14 cellular contexts compared by ENCODE assay signal in the genomic region with DNA sequence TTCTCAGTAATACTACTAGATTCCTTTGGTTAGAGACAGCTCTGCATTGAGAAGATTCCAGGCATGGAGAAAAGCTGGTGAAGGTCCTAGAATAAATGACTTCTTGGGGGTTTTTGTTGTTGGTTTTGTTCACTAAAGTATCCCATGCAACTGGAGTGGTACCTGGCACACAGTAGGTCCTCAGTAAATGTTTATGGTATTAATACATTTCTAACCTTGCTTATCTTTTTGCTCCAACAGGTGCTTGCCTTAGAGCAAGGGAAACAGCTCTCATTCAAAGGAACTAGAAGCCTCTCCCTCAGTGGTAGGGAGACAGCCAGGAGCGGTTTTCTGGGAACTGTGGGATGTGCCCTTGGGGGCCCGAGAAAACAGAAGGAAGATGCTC. TPM values are rescaled to one million over a fixed set of nuclear protein-coding genes. Genes with fewer than 3 reads are reported as not detected.
A peak's percentile ranks its signal among the peaks of the same experiment; 100 is the strongest.
DNase-seq lines count a peak whose midpoint lies in the region; ATAC-seq and TF ChIP-seq lines count a peak whose summit lies in the region.
"Had no signal": no experiment of that assay in that cellular context is flagged by ENCODE, and none has a peak within 500 bp of the region (broad histone marks: within the 10 kb centered on the region; RNA-seq: fewer than 3 reads in every experiment).

No MANE protein-coding gene starts in this region.

- H3K4me3 ChIP-seq in CD4-positive, CD25-positive, alpha-beta regulatory T cell (ENCODE audit: low read depth, low read length) = no peak overlapping the region
- H3K4me3 ChIP-seq in DOHH2 (ENCODE audit: low read length) (peak overlapping the region; percentile 99; the same call in 1 of the 2 replicates), mesenchymal stem cell (ENCODE audit: insufficient read depth in 1 of 2, low read depth in 1 of 2, low read length in 2 of 2) (peak overlapping the region in 1 of 2 experiments; percentile 93), trophoblast cell (ENCODE audit: low read depth, low read length) (no peak overlapping the region)
- H3K4me3 ChIP-seq: body of pancreas had no signal

- no peak overlapping the region for H3K27ac ChIP-seq in CD4-positive, CD25-positive, alpha-beta regulatory T cell (ENCODE audit: insufficient read depth, low read length, poor library complexity, severe bottlenecking)
- H3K27ac ChIP-seq in DOHH2 (ENCODE audit: low read depth, low read length) = no peak overlapping the region
- H3K27ac ChIP-seq in mesenchymal stem cell (ENCODE audit: low read length, poor library complexity, severe bottlenecking) = no peak overlapping the region
- H3K27ac ChIP-seq in trophoblast cell (ENCODE audit: low read depth, low read length) = no peak overlapping the region
- H3K27ac ChIP-seq: body of pancreas, left ventricle myocardium inferior had no signal

- H4K91ac ChIP-seq in mesenchymal stem cell (ENCODE audit: low read length) = no peak overlapping the region
- H4K91ac ChIP-seq in trophoblast cell (ENCODE audit: low read depth, low read length) = no peak overlapping the region

- H4K12ac ChIP-seq in trophoblast cell (ENCODE audit: low read depth, low read length) = no peak overlapping the region

- H3K9ac ChIP-seq in mesenchymal stem cell (ENCODE audit: low read length) = peak overlapping the region; percentile 7
- no peak overlapping the region for H3K9ac ChIP-seq in trophoblast cell (ENCODE audit: low read length)

- H3F3A ChIP-seq in DOHH2 (ENCODE audit: control insufficient read depth, insufficient read depth) = peaks cover 18% of the 10 kb centered on the region

- no peaks in the 10 kb centered on the region for H3K9me3 Mint-ChIP-seq in CD4-positive, CD25-positive, alpha-beta regulatory T cell
- H3K9me3 Mint-ChIP-seq in activated CD8-positive, alpha-beta T cell treated with anti-CD3 and anti-CD28 coated beads for 36 hours = no peaks in the 10 kb centered on the region

- H3K79me1 ChIP-seq in mesenchymal stem cell (replicated peaks; ENCODE audit: low read length, poor library complexity, severe bottlenecking) = peaks cover 35% of the 10 kb centered on the region
- peaks cover 8% of the 10 kb centered on the region for H3K79me1 ChIP-seq in trophoblast cell (ENCODE audit: low read length)

- H3K27me3 Mint-ChIP-seq in CD4-positive, CD25-positive, alpha-beta regulatory T cell = no peaks in the 10 kb centered on the region
- H3K27me3 Mint-ChIP-seq in activated CD8-positive, alpha-beta T cell treated with anti-CD3 and anti-CD28 coated beads for 36 hours = no peaks in the 10 kb centered on the region

- H3K4me1 Mint-ChIP-seq in CD4-positive, CD25-positive, alpha-beta regulatory T cell = peaks cover 15 to 45% (median 33%) of the 10 kb centered on the region in 4 donors
- peaks cover 27% of the 10 kb centered on the region for H3K4me1 Mint-ChIP-seq in activated CD8-positive, alpha-beta T cell treated with anti-CD3 and anti-CD28 coated beads for 36 hours (ENCODE audit: low read depth)

- DNase-seq in CD4-positive, CD25-positive, alpha-beta regulatory T cell = no peak
- no peak for DNase-seq in activated CD8-positive, alpha-beta T cell treated with anti-CD3 and anti-CD28 coated beads for 36 hours
- DNase-seq in mesenchymal stem cell (no peak), DMS79 treated with DMSO at 0.1 percent for 48 hours (lab: John Stamatoyannopoulos, UW) (no peak), NCI-H187 (lab: John Stamatoyannopoulos, UW) (no peak), trophoblast cell (no peak)
- DNase-seq: body of pancreas; KG1; left ventricle myocardium inferior; NCI-H187 treated with DMSO at 0.1 percent for 48 hours; SHP77; stimulated activated naive CD4-positive, alpha-beta T cell had no signal

- peaks cover 42% of the 10 kb centered on the region for H3K36me3 ChIP-seq in CD4-positive, CD25-positive, alpha-beta regulatory T cell (ENCODE audit: control insufficient read depth, insufficient read depth, low read length)
- H3K36me3 ChIP-seq in DOHH2 (ENCODE audit: control insufficient read depth, low read length) (peaks cover 85% of the 10 kb centered on the region), mesenchymal stem cell (ENCODE audit: control insufficient read depth in 1 of 2, insufficient read depth in 2 of 2, low read depth in 1 of 2, low read length in 2 of 2) (peaks cover 31 to 57% of the 10 kb centered on the region in 2 experiments), trophoblast cell (ENCODE audit: control insufficient read depth in 1 of 2, insufficient read depth in 2 of 2, low read length in 2 of 2) (peaks cover 34 to 38% of the 10 kb centered on the region in 2 experiments)

- H3K23ac ChIP-seq in mesenchymal stem cell (ENCODE audit: low read length in 2 of 2) (no peak overlapping the region), trophoblast cell (ENCODE audit: low read length) (no peak overlapping the region)

- intact Hi-C loops in activated CD8-positive, alpha-beta T cell treated with anti-CD3 and anti-CD28 coated beads for 36 hours (cut with micrococcal nuclease) = no loop called here

- no peak overlapping the region for H2AK5ac ChIP-seq in mesenchymal stem cell (ENCODE audit: low read length, severe bottlenecking)
- H2AK5ac ChIP-seq in trophoblast cell (ENCODE audit: low read length) = no peak overlapping the region

- no peaks in the 10 kb centered on the region for H3K9me2 ChIP-seq in DOHH2 (replicated peaks; ENCODE audit: control insufficient read depth, low read length)

- CTCF ChIA-PET in activated CD8-positive, alpha-beta T cell treated with anti-CD3 and anti-CD28 coated beads for 36 hours (lab: Charles Lee) = interaction anchor here (3.5 to 16.8 kb wide), 3 partner anchors 21 to 71 kb away, joined by 17 to 181 read pairs (median 86); a partner anchor contains a TSS

- H3K18ac ChIP-seq in mesenchymal stem cell (ENCODE audit: low read depth in 1 of 2, low read length in 2 of 2) (no peak overlapping the region), trophoblast cell (ENCODE audit: low read length) (no peak overlapping the region)

- H3K36me3 Mint-ChIP-seq in CD4-positive, CD25-positive, alpha-beta regulatory T cell = peaks cover 22% of the 10 kb centered on the region
- peaks cover 31% of the 10 kb centered on the region for H3K36me3 Mint-ChIP-seq in activated CD8-positive, alpha-beta T cell treated with anti-CD3 and anti-CD28 coated beads for 36 hours (ENCODE audit: low read depth)

- 100% methylated on average over 2 of the region's 2 CpGs for WGBS in mesenchymal stem cell
- no CpG with 5 or more reads among the region's 2 CpGs for WGBS in trophoblast cell (ENCODE audit: extremely low coverage, insufficient coverage, insufficient read length)

- no peak overlapping the region for H2BK5ac ChIP-seq in mesenchymal stem cell (ENCODE audit: low read depth, low read length, poor library complexity, severe bottlenecking)
- no peak overlapping the region for H2BK5ac ChIP-seq in trophoblast cell (ENCODE audit: low read depth, low read length, poor library complexity)

- ATAC-seq in CD4-positive, CD25-positive, alpha-beta regulatory T cell (ENCODE audit: low read depth in 2 of 2) = no peak
- no peak for ATAC-seq in activated CD8-positive, alpha-beta T cell treated with anti-CD3 and anti-CD28 coated beads for 36 hours
- no peak for ATAC-seq in HG02852 (IDR thresholded peaks at IDR 0.05; ENCODE audit: unreplicated experiment)
- ATAC-seq: body of pancreas had no signal

- H3K4me3 Mint-ChIP-seq in CD4-positive, CD25-positive, alpha-beta regulatory T cell = peak overlapping the region; percentile 86 to 99 (median 98)
- peak overlapping the region; percentile 99 for H3K4me3 Mint-ChIP-seq in activated CD8-positive, alpha-beta T cell treated with anti-CD3 and anti-CD28 coated beads for 36 hours

- H3K4me2 ChIP-seq in DOHH2 (ENCODE audit: low read length) (peak overlapping the region; percentile 98), mesenchymal stem cell (ENCODE audit: low read length, poor library complexity, severe bottlenecking) (no peak overlapping the region), trophoblast cell (ENCODE audit: low read length) (no peak overlapping the region)

- no peak for TF ChIP-seq CTCF in DOHH2 (IDR thresholded peaks at IDR 0.05; ENCODE audit: low read depth, low read length, poor library complexity, severe bottlenecking)
- no peak for TF ChIP-seq CTCF in activated CD8-positive, alpha-beta T cell treated with anti-CD3 and anti-CD28 coated beads for 36 hours (IDR thresholded peaks at IDR 0.05)

- H3K14ac ChIP-seq in mesenchymal stem cell (ENCODE audit: low read length in 2 of 2) = no peak overlapping the region
- H3K14ac ChIP-seq in trophoblast cell (ENCODE audit: low read length) = no peak overlapping the region

- peaks cover 61% of the 10 kb centered on the region for H3K79me2 ChIP-seq in DOHH2 (ENCODE audit: control insufficient read depth, low read length)
- H3K79me2 ChIP-seq in trophoblast cell (ENCODE audit: control insufficient read depth, insufficient read depth, low read length, poor library complexity) = peaks cover 12% of the 10 kb centered on the region

- no peak overlapping the region for H2BK15ac ChIP-seq in mesenchymal stem cell (ENCODE audit: low read depth, poor library complexity, severe bottlenecking)

- no peak overlapping the region for H4K8ac ChIP-seq in mesenchymal stem cell (ENCODE audit: low read length)
- H4K8ac ChIP-seq in trophoblast cell (ENCODE audit: low read depth, low read length) = no peak overlapping the region

- H3K9me3 ChIP-seq in CD4-positive, CD25-positive, alpha-beta regulatory T cell (ENCODE audit: control insufficient read depth in 2 of 2, low read length in 2 of 2) = no peaks in the 10 kb centered on the region
- H3K9me3 ChIP-seq in DOHH2 (ENCODE audit: control insufficient read depth, insufficient read depth, low read length) = no peaks in the 10 kb centered on the region
- no peaks in the 10 kb centered on the region for H3K9me3 ChIP-seq in mesenchymal stem cell (ENCODE audit: control insufficient read depth, low read length)
- peaks cover 2% of the 10 kb centered on the region for H3K9me3 ChIP-seq in trophoblast cell (ENCODE audit: insufficient read depth, low read depth, low read length)
- H3K9me3 ChIP-seq: body of pancreas, left ventricle myocardium inferior had no signal

- H2AFZ ChIP-seq in mesenchymal stem cell (ENCODE audit: low read depth, low read length) = no peak overlapping the region
- H2AFZ ChIP-seq in trophoblast cell (ENCODE audit: insufficient read depth, low read length, poor library complexity) = no peak overlapping the region

- H3K27me3 ChIP-seq in CD4-positive, CD25-positive, alpha-beta regulatory T cell (ENCODE audit: control insufficient read depth, insufficient read depth, low read length) = no peaks in the 10 kb centered on the region
- H3K27me3 ChIP-seq in DOHH2 (ENCODE audit: control insufficient read depth, low read length) = no peaks in the 10 kb centered on the region
- H3K27me3 ChIP-seq in mesenchymal stem cell (ENCODE audit: control insufficient read depth in 1 of 2, insufficient read depth in 1 of 2, low read length in 2 of 2) = no peaks in the 10 kb centered on the region
- no peaks in the 10 kb centered on the region for H3K27me3 ChIP-seq in trophoblast cell (ENCODE audit: insufficient read depth, low read length)
- H3K27me3 ChIP-seq: body of pancreas had no signal

- H3K4ac ChIP-seq in mesenchymal stem cell (ENCODE audit: low read depth in 1 of 2, low read length in 2 of 2) = no peak overlapping the region
- no peak overlapping the region for H3K4ac ChIP-seq in trophoblast cell (ENCODE audit: low read depth, low read length)

- peak overlapping the region in 2 of 3 donors; percentile 74 to 100 for H3K27ac Mint-ChIP-seq in CD4-positive, CD25-positive, alpha-beta regulatory T cell
- H3K27ac Mint-ChIP-seq in activated CD8-positive, alpha-beta T cell treated with anti-CD3 and anti-CD28 coated beads for 36 hours = peak overlapping the region; percentile 3

- no peaks in the 10 kb centered on the region; the same call in 1 of the 2 replicates for H4K20me1 ChIP-seq in DOHH2 (ENCODE audit: control insufficient read depth, insufficient read depth, low read depth, low read length)

- H2BK12ac ChIP-seq in mesenchymal stem cell (ENCODE audit: low read length in 2 of 2) (no peak overlapping the region), trophoblast cell (ENCODE audit: low read length) (no peak overlapping the region)

- H2BK120ac ChIP-seq in mesenchymal stem cell (ENCODE audit: low read depth, low read length) (no peak overlapping the region), trophoblast cell (ENCODE audit: insufficient read depth, low read length, poor library complexity) (no peak overlapping the region)

- peaks cover 26% of the 10 kb centered on the region for H3K4me1 ChIP-seq in CD4-positive, CD25-positive, alpha-beta regulatory T cell (ENCODE audit: control insufficient read depth, insufficient read depth, low read length, poor library complexity, severe bottlenecking)
- H3K4me1 ChIP-seq in DOHH2 (ENCODE audit: control insufficient read depth, low read length) (peaks cover 25% of the 10 kb centered on the region), mesenchymal stem cell (ENCODE audit: control insufficient read depth, insufficient read depth, low read depth, low read length) (peaks cover 3% of the 10 kb centered on the region), trophoblast cell (ENCODE audit: control insufficient read depth in 1 of 2, insufficient read depth in 2 of 2, low read length in 2 of 2) (peaks cover 9 to 11% of the 10 kb centered on the region in 2 experiments)

- POLR2A ChIA-PET in activated CD8-positive, alpha-beta T cell treated with anti-CD3 and anti-CD28 coated beads for 36 hours (lab: Charles Lee) = interaction anchor here (0.6 to 6.5 kb wide), 11 partner anchors 11 to 414 kb away, joined by 3 to 59 read pairs (median 8); a partner anchor contains a TSS

RNA-seq across cellular contexts. Expression of a gene that starts 1.8 kb away (rescaled TPM):
- total RNA-seq in CD4-positive, CD25-positive, alpha-beta regulatory T cell = 48.6 TPM
- polyA plus RNA-seq in CD4-positive, CD25-positive, alpha-beta regulatory T cell = 10 to 100 TPM; 59.8 to 73.2 (median 62.0) TPM
- total RNA-seq in activated CD8-positive, alpha-beta T cell treated with anti-CD3 and anti-CD28 coated beads for 36 hours = 10 to 100 TPM; 38.6 to 47.0 TPM
- 68.7 TPM for polyA plus RNA-seq in mesenchymal stem cell (2013, experiment 1 of 2)
- polyA plus RNA-seq in mesenchymal stem cell (2013, experiment 2 of 2) = 67.7 TPM
- 45.9 and 49.0 TPM in 2 replicates for polyA plus RNA-seq in trophoblast cell (2013)

RNA-seq across cellular contexts. Expression of a gene that starts 2.3 kb away (rescaled TPM):
- 29.5 TPM for total RNA-seq in CD4-positive, CD25-positive, alpha-beta regulatory T cell
- polyA plus RNA-seq in CD4-positive, CD25-positive, alpha-beta regulatory T cell = 10 to 100 TPM; 54.7 to 70.2 (median 59.3) TPM
- total RNA-seq in activated CD8-positive, alpha-beta T cell treated with anti-CD3 and anti-CD28 coated beads for 36 hours = 10 to 100 TPM; 32.4 to 33.5 TPM
- 33.2 TPM for polyA plus RNA-seq in mesenchymal stem cell (2013, experiment 1 of 2)
- polyA plus RNA-seq in mesenchymal stem cell (2013, experiment 2 of 2) = 32.4 TPM
- polyA plus RNA-seq in trophoblast cell (2013) = 17.9 and 19.0 TPM in 2 replicates

RNA-seq across cellular contexts. Expression of a gene that starts 28.4 kb away (rescaled TPM):
- total RNA-seq in CD4-positive, CD25-positive, alpha-beta regulatory T cell = 10.3 TPM
- 10 to 100 TPM; 48.2 to 69.3 (median 59.0) TPM for polyA plus RNA-seq in CD4-positive, CD25-positive, alpha-beta regulatory T cell
- 1 to 10 TPM; 8.6 to 9.3 TPM for total RNA-seq in activated CD8-positive, alpha-beta T cell treated with anti-CD3 and anti-CD28 coated beads for 36 hours
- polyA plus RNA-seq in mesenchymal stem cell (2013, experiment 1 of 2) = 13.1 TPM
- polyA plus RNA-seq in mesenchymal stem cell (2013, experiment 2 of 2) = 13.1 TPM
- 12.5 and 14.4 TPM in 2 replicates for polyA plus RNA-seq in trophoblast cell (2013)

RNA-seq across cellular contexts. Expression of a gene that starts 31.0 kb away (rescaled TPM):
- 29.6 TPM for total RNA-seq in CD4-positive, CD25-positive, alpha-beta regulatory T cell
- 10 to 100 TPM; 29.2 to 33.2 (median 32.1) TPM for polyA plus RNA-seq in CD4-positive, CD25-positive, alpha-beta regulatory T cell
- 10 to 100 TPM; 79.1 to 86.3 TPM for total RNA-seq in activated CD8-positive, alpha-beta T cell treated with anti-CD3 and anti-CD28 coated beads for 36 hours
- 9.3 TPM for polyA plus RNA-seq in mesenchymal stem cell (2013, experiment 1 of 2)
- 9.6 TPM for polyA plus RNA-seq in mesenchymal stem cell (2013, experiment 2 of 2)
- 12.5 and 12.7 TPM in 2 replicates for polyA plus RNA-seq in trophoblast cell (2013)

RNA-seq across cellular contexts. Expression of a gene that starts 31.1 kb away (rescaled TPM):
- 155 TPM for total RNA-seq in CD4-positive, CD25-positive, alpha-beta regulatory T cell
- polyA plus RNA-seq in CD4-positive, CD25-positive, alpha-beta regulatory T cell = 100 to 1,000 TPM; 117 to 158 (median 126) TPM
- 100 to 1,000 TPM; 269 to 270 TPM for total RNA-seq in activated CD8-positive, alpha-beta T cell treated with anti-CD3 and anti-CD28 coated beads for 36 hours
- polyA plus RNA-seq in mesenchymal stem cell (2013, experiment 1 of 2) = 93.9 TPM
- polyA plus RNA-seq in mesenchymal stem cell (2013, experiment 2 of 2) = 91.2 TPM
- 192 and 206 TPM in 2 replicates for polyA plus RNA-seq in trophoblast cell (2013)
